In the genomic region with DNA sequence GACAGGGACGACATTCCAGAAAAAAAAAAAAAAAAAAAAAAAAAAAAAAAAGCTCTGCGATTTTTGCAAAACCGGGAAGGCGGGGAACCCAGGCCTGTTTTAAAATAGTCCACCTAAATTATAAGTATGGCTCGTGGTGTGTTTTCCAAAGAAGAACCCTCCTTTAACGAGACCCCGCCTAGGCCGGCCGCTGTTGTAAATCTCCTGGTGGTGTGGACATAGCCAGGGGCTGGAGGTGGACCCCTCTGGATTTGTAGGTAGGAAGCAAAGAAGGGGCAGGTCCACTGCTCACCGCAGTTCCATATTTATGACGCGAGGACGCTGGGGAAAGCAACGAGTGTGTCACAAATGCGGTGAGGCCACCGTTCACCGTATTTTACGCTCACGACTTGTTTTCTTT, we compare ENCODE assay signal across 29 cellular contexts.
"Had no signal": no experiment of that assay in that cellular context is flagged by ENCODE, and none has a peak within 500 bp of the region (broad histone marks: within the 10 kb centered on the region; RNA-seq: fewer than 3 reads in every experiment).

No MANE protein-coding gene starts in this region.

- H3K27me3 ChIP-seq: neutrophil, ovary, right lobe of liver, sigmoid colon, stomach, thyroid gland, tibial nerve, upper lobe of left lung, uterus had no signal

- H3K36me3 Mint-ChIP-seq: stimulated activated effector memory CD8-positive, alpha-beta T cell treated with anti-CD3 and anti-CD28 coated beads, Interleukin-12 subunit alpha, Interleukin-12 subunit beta, amount 100 ng/mL, for 72 hours had no signal

- H3K27me3 Mint-ChIP-seq: natural killer cell treated with Interleukin-12 subunit alpha and Interleukin-12 subunit beta and Interleukin-15 and Interleukin-18, amount 100 ng/mL, for 72 hours; stimulated activated naive CD8-positive, alpha-beta T cell treated with anti-CD3 and anti-CD28 coated beads, Interleukin-15, Interleukin-2, amounts not matched to agents 100 ng/mL and 50 ng/mL, for 24 hours had no signal

- H2AFZ ChIP-seq: parathyroid adenoma had no signal

- H3K27ac ChIP-seq: neutrophil, ovary, parathyroid adenoma, psoas muscle, right lobe of liver, sigmoid colon, stomach, thoracic aorta, thyroid gland, tibial nerve, upper lobe of left lung, uterus had no signal

- ATAC-seq: naive thymus-derived CD8-positive, alpha-beta T cell; natural killer cell treated with Interleukin-12 subunit alpha and Interleukin-12 subunit beta and Interleukin-15 and Interleukin-18, amount 100 ng/mL, for 72 hours; psoas muscle; right cardiac atrium; right lobe of liver; stimulated activated effector memory CD8-positive, alpha-beta T cell treated with anti-CD3 and anti-CD28 coated beads, Interleukin-12 subunit alpha, Interleukin-12 subunit beta, amount 100 ng/mL, for 72 hours; stimulated activated naive B cell treated with anti-CD40 and anti-IgM and Interleukin-4, amounts not matched to agents 10 μg/mL and 1 μg/mL and 100 μg/mL, for 72 hours had no signal

- H3K27ac Mint-ChIP-seq: naive thymus-derived CD8-positive, alpha-beta T cell; natural killer cell treated with Interleukin-12 subunit alpha and Interleukin-12 subunit beta and Interleukin-15 and Interleukin-18, amount 100 ng/mL, for 72 hours; nephron progenitor cell; progenitor cell of endocrine pancreas; stimulated activated effector memory CD8-positive, alpha-beta T cell treated with anti-CD3 and anti-CD28 coated beads, Interleukin-12 subunit alpha, Interleukin-12 subunit beta, amount 100 ng/mL, for 72 hours; stimulated activated naive B cell treated with anti-CD40 and anti-IgM and Interleukin-4, amounts not matched to agents 10 μg/mL and 1 μg/mL and 100 μg/mL, for 72 hours; stimulated activated naive CD8-positive, alpha-beta T cell treated with anti-CD3 and anti-CD28 coated beads, Interleukin-15, Interleukin-2, amounts not matched to agents 100 ng/mL and 50 ng/mL, for 24 hours had no signal

- H3K79me2 ChIP-seq: parathyroid adenoma had no signal

- H3K4me3 Mint-ChIP-seq: naive thymus-derived CD8-positive, alpha-beta T cell; natural killer cell treated with Interleukin-12 subunit alpha and Interleukin-12 subunit beta and Interleukin-15 and Interleukin-18, amount 100 ng/mL, for 72 hours; nephron progenitor cell; neural crest cell; stimulated activated effector memory CD8-positive, alpha-beta T cell treated with anti-CD3 and anti-CD28 coated beads, Interleukin-12 subunit alpha, Interleukin-12 subunit beta, amount 100 ng/mL, for 72 hours; stimulated activated naive B cell treated with anti-CD40 and anti-IgM and Interleukin-4, amounts not matched to agents 10 μg/mL and 1 μg/mL and 100 μg/mL, for 72 hours; stimulated activated naive CD8-positive, alpha-beta T cell treated with anti-CD3 and anti-CD28 coated beads, Interleukin-15, Interleukin-2, amounts not matched to agents 100 ng/mL and 50 ng/mL, for 24 hours had no signal

- H3K9me3 Mint-ChIP-seq: natural killer cell treated with Interleukin-12 subunit alpha and Interleukin-12 subunit beta and Interleukin-15 and Interleukin-18, amount 100 ng/mL, for 72 hours; nephron progenitor cell; neural crest cell; stimulated activated naive B cell treated with anti-CD40 and anti-IgM and Interleukin-4, amounts not matched to agents 10 μg/mL and 1 μg/mL and 100 μg/mL, for 72 hours; stimulated activated naive CD8-positive, alpha-beta T cell treated with anti-CD3 and anti-CD28 coated beads, Interleukin-15, Interleukin-2, amounts not matched to agents 100 ng/mL and 50 ng/mL, for 24 hours had no signal

- H3K9ac ChIP-seq: parathyroid adenoma had no signal

- H3K9me3 ChIP-seq: neutrophil, ovary, psoas muscle, right lobe of liver, sigmoid colon, thoracic aorta, thyroid gland, upper lobe of left lung, uterus had no signal

- H3K4me3 ChIP-seq: ovary, psoas muscle, right lobe of liver, sigmoid colon, stomach, thoracic aorta, thyroid gland, tibial nerve, upper lobe of left lung, uterus had no signal

- DNase-seq: naive thymus-derived CD8-positive, alpha-beta T cell; nephron progenitor cell; nucleus accumbens; ovary; psoas muscle; right cardiac atrium; right lobe of liver; sigmoid colon; small intestine; stimulated activated CD4-positive, alpha-beta T cell treated with anti-CD3 and anti-CD28 coated beads, Interleukin-15, amount 100 ng/mL, for 24 hours; stimulated activated CD4-positive, alpha-beta T cell treated with anti-CD3 and anti-CD28 coated beads, Interleukin-2, amount 100 ng/mL, for 24 hours; stimulated activated CD4-positive, alpha-beta T cell treated with anti-CD3 and anti-CD28 coated beads, Interleukin-2, amount 100 ng/mL, for 48 hours; stimulated activated CD4-positive, alpha-beta T cell treated with anti-CD3 and anti-CD28 coated beads, Interleukin-4, amount 100 ng/mL, for 24 hours; stimulated activated naive B cell treated with anti-CD40 and anti-IgM and Interleukin-4, amounts not matched to agents 10 μg/mL and 1 μg/mL and 100 μg/mL, for 72 hours; stimulated activated naive CD4-positive, alpha-beta T cell treated with Interleukin-2 at 50 U/mL for 16 hours; stomach; thyroid gland; trophoblast cell; upper lobe of left lung; uterus had no signal

- H3K36me3 ChIP-seq: neutrophil, ovary, right lobe of liver, sigmoid colon, stomach, thoracic aorta, thyroid gland, tibial nerve, upper lobe of left lung, uterus had no signal

- H3K4me1 Mint-ChIP-seq: nephron progenitor cell; neural crest cell; stimulated activated effector memory CD8-positive, alpha-beta T cell treated with anti-CD3 and anti-CD28 coated beads, Interleukin-12 subunit alpha, Interleukin-12 subunit beta, amount 100 ng/mL, for 72 hours; stimulated activated naive B cell treated with anti-CD40 and anti-IgM and Interleukin-4, amounts not matched to agents 10 μg/mL and 1 μg/mL and 100 μg/mL, for 72 hours had no signal

- H3K4me1 ChIP-seq: parathyroid adenoma, psoas muscle, right lobe of liver, sigmoid colon, stomach, thyroid gland, tibial nerve, upper lobe of left lung, uterus had no signal
